In the genomic region with DNA sequence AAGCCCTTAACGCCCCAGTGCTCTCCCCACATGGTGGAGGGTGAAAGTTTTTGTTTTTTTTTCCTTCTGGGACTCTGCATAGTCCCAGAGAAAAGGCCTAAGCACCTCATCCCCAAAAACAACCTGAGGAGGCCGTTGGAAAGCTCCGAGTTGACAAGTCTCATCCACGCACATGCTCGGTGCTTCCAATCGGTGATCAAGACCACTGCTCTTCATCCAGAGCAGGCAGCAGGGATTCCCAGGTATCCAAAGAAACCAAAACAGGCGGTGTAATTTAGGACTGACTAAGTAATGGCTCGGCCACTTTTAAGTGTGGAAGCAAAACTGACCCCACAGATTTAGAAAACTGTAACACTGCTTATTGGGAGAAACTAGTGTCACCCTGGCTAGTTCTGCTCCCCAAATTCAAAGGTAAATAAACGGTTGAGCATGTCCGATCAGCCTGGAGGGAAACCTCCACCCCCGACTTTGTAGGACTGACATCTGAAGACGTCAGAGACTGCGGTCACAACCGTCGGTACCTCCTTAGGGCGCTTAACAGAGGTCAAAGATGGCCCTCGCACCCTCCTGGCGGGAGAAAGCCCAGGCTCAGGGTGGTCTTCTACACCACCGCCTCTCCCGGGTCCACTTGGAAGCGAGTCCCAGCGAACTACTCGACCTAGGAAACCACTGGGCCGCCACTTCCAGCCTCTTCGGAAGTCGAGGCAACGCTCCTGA, we compare ENCODE assay signal across 8 cellular contexts. TPM values are rescaled to one million over a fixed set of nuclear protein-coding genes. Genes with fewer than 3 reads are reported as not detected.
A peak's percentile ranks its signal among the peaks of the same experiment; 100 is the strongest.
DNase-seq lines count a peak whose midpoint lies in the region; TF ChIP-seq lines count a peak whose summit lies in the region.

No MANE protein-coding gene starts in this region.

- peak overlapping the region; percentile 76 to 80 for H3K9ac ChIP-seq in duodenal mucosa (ENCODE audit: low read depth in 1 of 2, low read length in 2 of 2)

- H3K9me3 Mint-ChIP-seq in T-helper 2 cell treated with Interferon-gamma antibody and Interleukin-4, amounts not matched to agents 5 μg/mL and 100 μg/mL, for 36 hours = no peaks in the 10 kb centered on the region
- H3K9me3 Mint-ChIP-seq in neural crest cell = no peaks in the 10 kb centered on the region

- peaks cover 5 to 23% of the 10 kb centered on the region in 2 donors for H3K36me3 ChIP-seq in duodenal mucosa (ENCODE audit: control insufficient read depth in 1 of 2, insufficient read depth in 2 of 2, low read length in 2 of 2)

- no peaks in the 10 kb centered on the region for H3K9me3 ChIP-seq in duodenal mucosa (ENCODE audit: control insufficient read depth in 1 of 2, low read length in 2 of 2)

- peak overlapping the region; percentile 87 to 89 for H3K4me3 ChIP-seq in duodenal mucosa (ENCODE audit: low read depth in 1 of 2, low read length in 2 of 2)

- peaks cover 9% of the 10 kb centered on the region for H3K36me3 Mint-ChIP-seq in T-helper 2 cell treated with Interferon-gamma antibody and Interleukin-4, amounts not matched to agents 5 μg/mL and 100 μg/mL, for 36 hours (ENCODE audit: low read depth)
- no peaks in the 10 kb centered on the region for H3K36me3 Mint-ChIP-seq in neural crest cell (ENCODE audit: low read depth)

- H3K4me1 ChIP-seq in duodenal mucosa (ENCODE audit: control insufficient read depth in 1 of 2, insufficient read depth in 2 of 2, low read length in 2 of 2) = peaks cover 14% of the 10 kb centered on the region in 2 donors

- no peak for DNase-seq in T-helper 2 cell treated with Interferon-gamma antibody and Interleukin-4, amounts not matched to agents 5 μg/mL and 100 μg/mL, for 36 hours (ENCODE audit: low spot score)
- DNase-seq in T-helper 2 cell (no peak), Kasumi-1 (lab: John Stamatoyannopoulos, UW) (peak; percentile 67 to 69), neural crest cell (ENCODE audit: low read depth, low spot score) (no peak), SHP77 treated with DMSO at 0.1 percent for 48 hours (lab: John Stamatoyannopoulos, UW) (no peak), RKO (ENCODE audit: low spot score) (no peak), NCI-H524 treated with DMSO at 0.1 percent for 48 hours (lab: John Stamatoyannopoulos, UW) (no peak)

- H3K4me3 Mint-ChIP-seq in T-helper 2 cell treated with Interferon-gamma antibody and Interleukin-4, amounts not matched to agents 5 μg/mL and 100 μg/mL, for 36 hours = peak overlapping the region; percentile 88
- H3K4me3 Mint-ChIP-seq in neural crest cell = peak overlapping the region; percentile 96

- no peak for TF ChIP-seq CTCF in neural crest cell (conservative IDR thresholded peaks at IDR 0.05)

- H3K27me3 Mint-ChIP-seq in T-helper 2 cell treated with Interferon-gamma antibody and Interleukin-4, amounts not matched to agents 5 μg/mL and 100 μg/mL, for 36 hours (ENCODE audit: low read depth) = no peaks in the 10 kb centered on the region
- H3K27me3 Mint-ChIP-seq in neural crest cell (ENCODE audit: low read depth) = peaks cover 7% of the 10 kb centered on the region

- no peaks in the 10 kb centered on the region for H3K27me3 ChIP-seq in duodenal mucosa (ENCODE audit: control insufficient read depth in 1 of 2, insufficient read depth in 2 of 2, low read length in 2 of 2)

- peaks cover 12% of the 10 kb centered on the region for H3K4me1 Mint-ChIP-seq in T-helper 2 cell treated with Interferon-gamma antibody and Interleukin-4, amounts not matched to agents 5 μg/mL and 100 μg/mL, for 36 hours (ENCODE audit: low read depth)
- peaks cover 25% of the 10 kb centered on the region for H3K4me1 Mint-ChIP-seq in neural crest cell

- peak overlapping the region; percentile 91 for H3K27ac ChIP-seq in duodenal mucosa (ENCODE audit: low read depth, low read length)

- peak overlapping the region; percentile 99 for H3K27ac Mint-ChIP-seq in T-helper 2 cell treated with Interferon-gamma antibody and Interleukin-4, amounts not matched to agents 5 μg/mL and 100 μg/mL, for 36 hours
- peak overlapping the region; percentile 99 for H3K27ac Mint-ChIP-seq in neural crest cell (ENCODE audit: unreplicated experiment)

RNA-seq across cellular contexts. Expression of a gene that starts 1.0 kb away (rescaled TPM):
- 16.5 and 18.6 TPM in 2 replicates for total RNA-seq in neural crest cell

RNA-seq across cellular contexts. Expression of a gene that starts 8.3 kb away (rescaled TPM):
- 17.5 and 18.8 TPM in 2 replicates for total RNA-seq in neural crest cell

RNA-seq across cellular contexts. Expression of a gene that starts 23.7 kb away (rescaled TPM):
- 11.9 and 14.8 TPM in 2 replicates for total RNA-seq in neural crest cell

RNA-seq across cellular contexts. Expression of a gene that starts 35.2 kb away (rescaled TPM):
- 0.28 and 0.52 TPM in 2 replicates for total RNA-seq in neural crest cell

RNA-seq across cellular contexts. Expression of a gene that starts 36.6 kb away (rescaled TPM):
- 16.2 and 17.5 TPM in 2 replicates for total RNA-seq in neural crest cell

Comparison
In these comparisons a context has a peak if more than half of its experiments do, and no peak if none do; other contexts are left out.
1. DNase-seq: peak in Kasumi-1 (2 of 2); none in T-helper 2 cell treated with Interferon-gamma antibody and Interleukin-4, amounts not matched to agents 5 μg/mL and 100 μg/mL, for 36 hours (single experiment), T-helper 2 cell (0 of 5), neural crest cell (single experiment), SHP77 treated with DMSO at 0.1 percent for 48 hours (single experiment), RKO (single experiment) and NCI-H524 treated with DMSO at 0.1 percent for 48 hours (single experiment).